In genomic region chr17:81045590-81046095, GRCh38 we compare ENCODE assay signal across 1 cellular context.
TF ChIP-seq lines count a peak whose summit lies in the region.

No MANE protein-coding gene starts in this region.

TF ChIP-seq in WTC11, 78 proteins besides CTCF, POLR2A, EP300 and RAD21 (continued from another document):
- TF ChIP-seq E2F4 (CRISPR knock-in tag; IDR thresholded peaks at IDR 0.05; ENCODE audit: borderline replicate concordance, low read depth): no peak
- no peak for TF ChIP-seq GRHL2 (CRISPR knock-in tag; IDR thresholded peaks at IDR 0.05; ENCODE audit: insufficient replicate concordance, severe bottlenecking)
- TF ChIP-seq NR2C2 (CRISPR knock-in tag; IDR thresholded peaks at IDR 0.05): no peak
- no peak for TF ChIP-seq OVOL2 (CRISPR knock-in tag; IDR thresholded peaks at IDR 0.05; ENCODE audit: borderline replicate concordance)
- no peak for TF ChIP-seq IRF1 (CRISPR knock-in tag; IDR thresholded peaks at IDR 0.05)
- no peak for TF ChIP-seq NR1H2 (CRISPR knock-in tag; IDR thresholded peaks at IDR 0.05)
- TF ChIP-seq MLX (CRISPR knock-in tag; IDR thresholded peaks at IDR 0.05): no peak
- no peak for TF ChIP-seq ZNF232 (CRISPR knock-in tag; IDR thresholded peaks at IDR 0.05)
